Comparison of ENCODE assay signal across 15 cellular contexts in genomic region chr2:120937736-120938131, GRCh38.
DNase-seq lines count a peak whose midpoint lies in the region; ATAC-seq and TF ChIP-seq lines count a peak whose summit lies in the region.
"Had no signal": no experiment of that assay in that cellular context is flagged by ENCODE, and none has a peak within 500 bp of the region (broad histone marks: within the 10 kb centered on the region; RNA-seq: fewer than 3 reads in every experiment).

No MANE protein-coding gene starts in this region.

- H3K9ac ChIP-seq in HUES6 (ENCODE audit: low read length): peak overlapping the region; percentile 3

- TF ChIP-seq POLR2A in testis (IDR thresholded peaks at IDR 0.05) (no peak), body of pancreas (IDR thresholded peaks at IDR 0.05) (no peak)

- peak; percentile 61 to 89 for DNase-seq in cardiac fibroblast (ENCODE audit: low read depth in 2 of 2)
- peak; percentile 68 for DNase-seq in left kidney (ENCODE audit: low read depth, low spot score)
- DNase-seq in testis: peak; percentile 69
- DNase-seq in body of pancreas: no peak
- no peak for DNase-seq in NCI-H2196 treated with DMSO at 0.1 percent for 48 hours (lab: John Stamatoyannopoulos, UW; ENCODE audit: unreplicated experiment)
- DNase-seq in NCI-H1092 treated with DMSO at 0.1 percent for 48 hours (lab: John Stamatoyannopoulos, UW): no peak
- DNase-seq: activated CD4-positive, alpha-beta T cell treated with anti-CD3 and anti-CD28 coated beads, Interleukin-2, amount 10 ng/mL, durations not matched to agents 7 days and 5 days; activated gamma-delta T cell; DMS153; NCI-H510A treated with DMSO at 0.1 percent for 48 hours; SIG-M5; small intestine had no signal

- intact Hi-C loops in testis (cut with DNase I; ENCODE audit: low total_unique reads): no loop called here
- intact Hi-C loops in body of pancreas (cut with DNase I): no loop called here

- H3K36me3 ChIP-seq in HUES6 (ENCODE audit: control insufficient read depth, insufficient read depth, low read length): peaks cover 2% of the 10 kb centered on the region; the same call in 1 of the 2 replicates
- no peaks in the 10 kb centered on the region for H3K36me3 ChIP-seq in testis (ENCODE audit: low read depth, missing control alignments)
- no peaks in the 10 kb centered on the region for H3K36me3 ChIP-seq in body of pancreas (replicated peaks in 1 of 2; ENCODE audit: insufficient read depth in 1 of 2, low read depth in 2 of 2)

- TF ChIP-seq CTCF in cardiac fibroblast (IDR thresholded peaks at IDR 0.05; ENCODE audit: low read depth, low read length): no peak
- no peak for TF ChIP-seq CTCF in testis (IDR thresholded peaks at IDR 0.05)
- no peak for TF ChIP-seq CTCF in body of pancreas (IDR thresholded peaks at IDR 0.05)

- H3K27ac ChIP-seq in HUES6 (ENCODE audit: low read depth, low read length) (no peak overlapping the region; the same call in 1 of the 2 replicates), testis (peak overlapping the region in 1 of 2 donors; percentile 45), body of pancreas (no peak overlapping the region)

- WGBS in testis, 2 donors: 19 to 34% methylated on average over 7 of the region's 7 CpGs
- 67 to 73% methylated on average over 7 of the region's 7 CpGs for WGBS in body of pancreas, 2 donors

- H3K4me3 ChIP-seq in HUES6 (ENCODE audit: low read depth, low read length): no peak overlapping the region
- no peak overlapping the region for H3K4me3 ChIP-seq in cardiac fibroblast (replicated peaks in 1 of 2; ENCODE audit: low read depth in 2 of 2, low read length in 2 of 2)
- no peak overlapping the region for H3K4me3 ChIP-seq in testis
- no peak overlapping the region for H3K4me3 ChIP-seq in body of pancreas
- H3K4me3 ChIP-seq: mucosa of descending colon had no signal

- H3K27me3 ChIP-seq in HUES6 (ENCODE audit: control insufficient read depth, insufficient read depth, low read length) (no peaks in the 10 kb centered on the region), testis (no peaks in the 10 kb centered on the region), body of pancreas (no peaks in the 10 kb centered on the region)

- ATAC-seq in body of pancreas: no peak
- no peak for ATAC-seq in GM19351 (IDR thresholded peaks at IDR 0.05; ENCODE audit: unreplicated experiment)

- H3K4me1 ChIP-seq in HUES6 (ENCODE audit: control insufficient read depth, insufficient read depth, low read length) (peaks cover 25% of the 10 kb centered on the region), testis (peaks cover 80% of the 10 kb centered on the region), body of pancreas (peaks cover 17% of the 10 kb centered on the region)

- H3K9me3 ChIP-seq in HUES6 (ENCODE audit: control insufficient read depth, insufficient read depth, low read depth, low read length) (no peaks in the 10 kb centered on the region), testis (no peaks in the 10 kb centered on the region), body of pancreas (no peaks in the 10 kb centered on the region)
- H3K9me3 ChIP-seq: mucosa of descending colon had no signal

Comparison
In these comparisons a context has a peak if more than half of its experiments do, and no peak if none do; other contexts are left out.
1. DNase-seq: peak in cardiac fibroblast (2 of 2), left kidney (single experiment) and testis (single experiment); none in body of pancreas (0 of 4), NCI-H2196 treated with DMSO at 0.1 percent for 48 hours (single experiment) and NCI-H1092 treated with DMSO at 0.1 percent for 48 hours (single experiment).